ENCODE assay signal across 8 cellular contexts in the genomic region with DNA sequence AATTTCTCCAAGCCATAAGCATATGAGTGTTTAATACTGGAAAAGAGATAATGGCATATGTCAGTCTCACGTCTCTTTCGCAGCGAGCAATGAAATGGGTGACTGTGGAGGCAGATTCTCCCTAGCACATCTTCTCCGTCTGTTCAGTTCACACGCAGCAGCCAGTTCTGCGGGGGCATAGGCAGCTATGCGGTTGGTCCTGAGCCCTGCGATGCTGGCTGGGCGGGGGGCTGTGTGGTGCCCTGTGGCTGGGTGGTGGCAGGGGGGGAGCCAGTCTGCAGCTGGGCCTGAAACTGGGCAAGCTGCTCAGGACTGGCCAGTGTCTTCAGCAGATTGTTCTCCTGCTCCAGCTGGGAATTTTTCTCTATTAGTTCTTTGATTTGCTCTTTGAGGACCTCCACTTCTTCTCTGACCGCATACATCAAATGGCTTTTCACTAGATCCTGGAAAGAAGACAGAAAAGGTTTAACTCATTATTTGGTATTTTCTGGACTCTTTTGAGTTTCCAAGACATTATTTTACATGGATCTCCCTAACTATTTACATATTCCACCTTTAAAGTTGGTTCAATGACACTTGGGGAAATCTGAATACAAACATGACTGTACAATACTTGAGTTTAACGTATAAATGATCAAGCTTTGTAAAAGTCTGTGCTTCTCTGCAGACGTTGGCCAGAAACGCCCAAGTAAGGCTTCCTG.
A peak's percentile ranks its signal among the peaks of the same experiment; 100 is the strongest.
DNase-seq lines count a peak whose midpoint lies in the region; ATAC-seq and TF ChIP-seq lines count a peak whose summit lies in the region.

No MANE protein-coding gene starts in this region.

- H3K9me3 Mint-ChIP-seq in activated CD4-positive, alpha-beta T cell treated with anti-CD3 and anti-CD28 coated beads, Interleukin-2, amount 10 ng/mL, durations not matched to agents 24 days and 14 days, result no peaks in the 10 kb centered on the region
- no peaks in the 10 kb centered on the region for H3K9me3 Mint-ChIP-seq in MCF 10A (ENCODE audit: unreplicated experiment)

- TF ChIP-seq CTCF in MCF 10A (IDR thresholded peaks at IDR 0.05; ENCODE audit: unreplicated experiment) (no peak), lower lobe of right lung (IDR thresholded peaks at IDR 0.05) (no peak), thoracic aorta (IDR thresholded peaks at IDR 0.05) (no peak)

- H3K36me3 ChIP-seq in lower lobe of right lung, result peaks cover 25% of the 10 kb centered on the region
- H3K36me3 ChIP-seq in thoracic aorta, result peaks cover 8% of the 10 kb centered on the region

- H3K4me1 Mint-ChIP-seq in activated CD4-positive, alpha-beta T cell treated with anti-CD3 and anti-CD28 coated beads, Interleukin-2, amount 10 ng/mL, durations not matched to agents 24 days and 14 days, result peaks cover 17% of the 10 kb centered on the region
- peaks cover 41% of the 10 kb centered on the region for H3K4me1 Mint-ChIP-seq in MCF 10A (ENCODE audit: insufficient read depth, unreplicated experiment)

- no peak overlapping the region for H3K27ac Mint-ChIP-seq in activated CD4-positive, alpha-beta T cell treated with anti-CD3 and anti-CD28 coated beads, Interleukin-2, amount 10 ng/mL, durations not matched to agents 24 days and 14 days
- H3K27ac Mint-ChIP-seq in MCF 10A (ENCODE audit: low read depth, unreplicated experiment), result peak overlapping the region; percentile 96

- H3K27me3 ChIP-seq in lower lobe of right lung (ENCODE audit: low read depth) (no peaks in the 10 kb centered on the region), thoracic aorta (replicated peaks; ENCODE audit: insufficient read depth) (no peaks in the 10 kb centered on the region)

- H3K4me1 ChIP-seq in lower lobe of right lung (peaks cover 25% of the 10 kb centered on the region), thoracic aorta (ENCODE audit: control insufficient read depth in 1 of 2, low read depth in 2 of 2) (peaks cover 11 to 35% of the 10 kb centered on the region in 2 donors)

- CTCF ChIA-PET in MCF 10A (lab: Yijun Ruan, JAX), result interaction anchor here (0.6 to 2.3 kb wide), 15 partner anchors 77 to 1276 kb away, joined by 3 to 8 read pairs (median 4); no protein-coding TSS in a partner anchor

- no peak for ATAC-seq in lower lobe of right lung
- peak; percentile 2 for ATAC-seq in thoracic aorta (ENCODE audit: insufficient number of reproducible peaks, low FRiP score, low read depth)
- ATAC-seq in HG03135 (IDR thresholded peaks at IDR 0.05; ENCODE audit: unreplicated experiment), result no peak

- DNase-seq in activated CD4-positive, alpha-beta T cell treated with anti-CD3 and anti-CD28 coated beads, Interleukin-2, amount 10 ng/mL, durations not matched to agents 24 days and 14 days, result no peak
- DNase-seq in activated CD4-positive, alpha-beta T cell treated with anti-CD3 and anti-CD28 coated beads, Interleukin-2, amount 50 U/mL, for 4 hours, result no peak
- DNase-seq in MCF 10A (ENCODE audit: unreplicated experiment) (no peak), lower lobe of right lung (no peak), thoracic aorta (ENCODE audit: low spot score) (no peak), G401 (ENCODE audit: low spot score) (no peak)
- DNase-seq in stimulated activated CD4-positive, alpha-beta T cell treated with anti-CD3 and anti-CD28 coated beads, Interleukin-2, amount 100 ng/mL, for 48 hours, result no peak

- BruUV-seq in MCF 10A (replicated peaks; lab: Mats Ljungman, UMichigan), result no TSS peak

- POLR2A ChIA-PET in MCF 10A (lab: Yijun Ruan, JAX), result interaction anchor here (0.6 to 11.8 kb wide), 57 partner anchors 9 to 1927 kb away, joined by 3 to 341 read pairs (median 4); no protein-coding TSS in a partner anchor

- intact Hi-C loops in activated CD4-positive, alpha-beta T cell treated with anti-CD3 and anti-CD28 coated beads, Interleukin-2, amount 10 ng/mL, durations not matched to agents 24 days and 14 days (cut with micrococcal nuclease), result loop anchor here (1.0 to 2.0 kb wide), 2 partner anchors 175 to 292 kb away; no protein-coding TSS in a partner anchor
- intact Hi-C loops in MCF 10A (cut with micrococcal nuclease) (loop anchor here (1.0 kb wide), 2 partner anchors 121 to 191 kb away; no protein-coding TSS in a partner anchor), lower lobe of right lung (cut with DNase I) (loop anchor here (5.0 to 10.0 kb wide), 2 partner anchors 200 to 382 kb away; no protein-coding TSS in a partner anchor)

- peak overlapping the region; percentile 76 for H3K4me3 Mint-ChIP-seq in activated CD4-positive, alpha-beta T cell treated with anti-CD3 and anti-CD28 coated beads, Interleukin-2, amount 10 ng/mL, durations not matched to agents 24 days and 14 days
- H3K4me3 Mint-ChIP-seq in MCF 10A (ENCODE audit: unreplicated experiment), result peak overlapping the region; percentile 92

- peak overlapping the region; percentile 94 for H3K27ac ChIP-seq in lower lobe of right lung
- peak overlapping the region in 1 of 2 donors; percentile 83 for H3K27ac ChIP-seq in thoracic aorta

- H3K4me3 ChIP-seq in lower lobe of right lung (peak overlapping the region; percentile 81), thoracic aorta (peak overlapping the region; percentile 80)

- in situ Hi-C loops in G401 (cut with HindIII; ENCODE audit: low sequenced_read_pairs), result no loop called here

- H3K9me3 ChIP-seq in lower lobe of right lung (no peaks in the 10 kb centered on the region), thoracic aorta (no peaks in the 10 kb centered on the region)

- peaks cover 56% of the 10 kb centered on the region for H3K27me3 Mint-ChIP-seq in activated CD4-positive, alpha-beta T cell treated with anti-CD3 and anti-CD28 coated beads, Interleukin-2, amount 10 ng/mL, durations not matched to agents 24 days and 14 days
- H3K27me3 Mint-ChIP-seq in MCF 10A (ENCODE audit: insufficient read depth, unreplicated experiment), result no peaks in the 10 kb centered on the region

- no peaks in the 10 kb centered on the region for H3K36me3 Mint-ChIP-seq in activated CD4-positive, alpha-beta T cell treated with anti-CD3 and anti-CD28 coated beads, Interleukin-2, amount 10 ng/mL, durations not matched to agents 24 days and 14 days (ENCODE audit: low read depth)
- peaks cover 47% of the 10 kb centered on the region for H3K36me3 Mint-ChIP-seq in MCF 10A (ENCODE audit: insufficient read depth, unreplicated experiment)
